In the genomic region with DNA sequence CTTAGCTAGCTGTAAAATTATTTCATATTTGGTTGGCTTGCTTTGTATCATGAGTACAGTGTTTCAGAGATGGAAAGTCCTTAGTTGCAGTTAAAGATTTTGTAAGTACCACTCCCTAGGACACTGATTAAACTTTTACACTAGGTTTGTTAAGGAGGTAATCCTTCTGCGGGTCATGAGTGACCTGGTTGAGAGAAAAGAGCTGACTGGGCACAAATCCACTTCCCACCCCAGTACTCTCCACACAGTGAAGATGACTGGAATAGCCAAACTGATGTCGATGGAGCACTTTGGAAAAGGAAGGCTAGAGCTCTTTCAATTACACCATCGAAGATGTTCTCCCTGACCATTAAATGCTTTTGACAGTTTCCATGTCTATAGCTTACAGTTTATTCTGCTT, we compare ENCODE assay signal across 28 cellular contexts.
"Had no signal": no experiment of that assay in that cellular context is flagged by ENCODE, and none has a peak within 500 bp of the region (broad histone marks: within the 10 kb centered on the region; RNA-seq: fewer than 3 reads in every experiment).

No MANE protein-coding gene starts in this region.

- H3K4me1 ChIP-seq: parathyroid adenoma, spleen, suprapubic skin, testis, transverse colon, upper lobe of right lung, uterus had no signal

- H3K4me2 ChIP-seq: neural progenitor cell, smooth muscle cell had no signal

- ATAC-seq: natural killer cell; psoas muscle; right cardiac atrium; sciatic nerve; stimulated activated memory B cell treated with anti-CD40 and anti-IgM and Interleukin-4, amounts not matched to agents 10 μg/mL and 1 μg/mL and 100 μg/mL, for 72 hours; stimulated activated naive CD8-positive, alpha-beta T cell treated with anti-CD3 and anti-CD28 coated beads, Interleukin-15, amount 100 ng/mL, for 72 hours; stimulated activated naive CD8-positive, alpha-beta T cell treated with anti-CD3 and anti-CD28 coated beads, Interleukin-15, Interleukin-2, amounts not matched to agents 100 U/mL and 50 U/mL, for 24 hours; upper lobe of right lung had no signal

- H3K36me3 ChIP-seq: neural progenitor cell, ovary, spleen, suprapubic skin, tibial artery, transverse colon, upper lobe of right lung, uterus had no signal

- H3K27me3 ChIP-seq: neural progenitor cell, ovary, spleen, suprapubic skin, testis, tibial artery, transverse colon, upper lobe of right lung, uterus had no signal

- H3K9me3 ChIP-seq: ovary, psoas muscle, spleen, suprapubic skin, testis, tibial artery, transverse colon, upper lobe of right lung, uterus had no signal

- H3K9ac ChIP-seq: neural progenitor cell, parathyroid adenoma had no signal

- H3K27ac ChIP-seq: neural progenitor cell, ovary, parathyroid adenoma, psoas muscle, skin epidermis, spleen, suprapubic skin, testis, tibial artery, transverse colon, upper lobe of right lung, uterus had no signal

- H2AFZ ChIP-seq: neural progenitor cell, parathyroid adenoma had no signal

- DNase-seq: natural killer cell; occipital lobe; ovary; posterior cingulate gyrus; psoas muscle; right cardiac atrium; spleen; stimulated activated CD4-positive, alpha-beta T cell treated with anti-CD3 and anti-CD28 coated beads, Interleukin-12 subunit alpha, Interleukin-12 subunit beta, amount 100 ng/mL, for 4 hours; stimulated activated CD4-positive, alpha-beta T cell treated with anti-CD3 and anti-CD28 coated beads, Interleukin-1b, Interleukin-23, amount 100 ng/mL, for 48 hours; stimulated activated CD4-positive, alpha-beta T cell treated with anti-CD3 and anti-CD28 coated beads, Interleukin-4, amount 100 ng/mL, for 1 hour; stimulated activated CD4-positive, alpha-beta T cell treated with anti-CD3 and anti-CD28 coated beads, Interleukin-4, amount 100 ng/mL, for 4 hours; stimulated activated CD8-positive, alpha-beta memory T cell treated with anti-CD3 and anti-CD28 coated beads, Interleukin-4, amount 100 ng/mL, for 48 hours; stimulated activated naive CD4-positive, alpha-beta T cell; stimulated activated naive CD8-positive, alpha-beta T cell treated with anti-CD3 and anti-CD28 coated beads, Interleukin-15, amount 100 ng/mL, for 72 hours; stimulated activated naive CD8-positive, alpha-beta T cell treated with anti-CD3 and anti-CD28 coated beads, Interleukin-15, Interleukin-2, amounts not matched to agents 100 U/mL and 50 U/mL, for 24 hours; substantia nigra; testis; tibial artery; transverse colon; upper lobe of right lung; uterus had no signal

- H3K4me3 ChIP-seq: neural progenitor cell, ovary, psoas muscle, skin epidermis, smooth muscle cell, spleen, suprapubic skin, testis, tibial artery, transverse colon, upper lobe of right lung, uterus had no signal

- H3K79me2 ChIP-seq: parathyroid adenoma had no signal
